In genomic region chr15:72237286-72238224, GRCh38 we compare ENCODE assay signal across 8 cellular contexts. TPM values are rescaled to one million over a fixed set of nuclear protein-coding genes. Genes with fewer than 3 reads are reported as not detected.
DNase-seq lines count a peak whose midpoint lies in the region; ATAC-seq and TF ChIP-seq lines count a peak whose summit lies in the region.

No MANE protein-coding gene starts in this region.

- H3K27me3 ChIP-seq in dorsolateral prefrontal cortex, result no peaks in the 10 kb centered on the region
- no peaks in the 10 kb centered on the region for H3K27me3 ChIP-seq in neutrophil
- no peaks in the 10 kb centered on the region for H3K27me3 ChIP-seq in upper lobe of right lung

- H3K9me3 Mint-ChIP-seq in activated CD4-positive, alpha-beta T cell treated with anti-CD3 and anti-CD28 coated beads for 36 hours (ENCODE audit: low read depth), result no peaks in the 10 kb centered on the region

- DNase-seq in DMS53 (lab: John Stamatoyannopoulos, UW) (peak; percentile 77), dorsolateral prefrontal cortex (peak in 5 of 10 donors; percentile 30 to 74 (median 55)), upper lobe of right lung (no peak), germinal center (ENCODE audit: low spot score) (no peak)
- peak; percentile 88 for DNase-seq in activated CD4-positive, alpha-beta T cell treated with anti-CD3 and anti-CD28 coated beads for 36 hours

- H3K4me1 Mint-ChIP-seq in activated CD4-positive, alpha-beta T cell treated with anti-CD3 and anti-CD28 coated beads for 36 hours, result peaks cover 41% of the 10 kb centered on the region

- H3K9me3 ChIP-seq in KOPT-K1 (ENCODE audit: insufficient read depth, low read length, poor library complexity, severe bottlenecking) (no peaks in the 10 kb centered on the region), neutrophil (no peaks in the 10 kb centered on the region), upper lobe of right lung (no peaks in the 10 kb centered on the region)

- CTCF ChIA-PET in activated CD4-positive, alpha-beta T cell treated with anti-CD3 and anti-CD28 coated beads for 36 hours (lab: Charles Lee), result interaction anchor here (1.0 to 3.1 kb wide), 3 partner anchors 11 to 36 kb away, joined by 3 to 19 read pairs (median 7); no protein-coding TSS in a partner anchor

- H3K36me3 ChIP-seq in KOPT-K1 (ENCODE audit: insufficient read depth, low read length), result peaks cover 22% of the 10 kb centered on the region
- peaks cover 21% of the 10 kb centered on the region for H3K36me3 ChIP-seq in neutrophil
- peaks cover 28% of the 10 kb centered on the region for H3K36me3 ChIP-seq in upper lobe of right lung

- H3K27me3 Mint-ChIP-seq in activated CD4-positive, alpha-beta T cell treated with anti-CD3 and anti-CD28 coated beads for 36 hours, result no peaks in the 10 kb centered on the region

- peaks cover 20 to 24% of the 10 kb centered on the region in 2 experiments for H3K4me1 ChIP-seq in neutrophil (ENCODE audit: control insufficient read depth in 1 of 2, insufficient read depth in 1 of 2, low read depth in 1 of 2, low read length in 1 of 2)
- H3K4me1 ChIP-seq in upper lobe of right lung, result peaks cover 6% of the 10 kb centered on the region

- H3K27ac Mint-ChIP-seq in activated CD4-positive, alpha-beta T cell treated with anti-CD3 and anti-CD28 coated beads for 36 hours, result peak overlapping the region; percentile 94

- intact Hi-C loops in activated CD4-positive, alpha-beta T cell treated with anti-CD3 and anti-CD28 coated beads for 36 hours (cut with DNase I, micrococcal nuclease), result loop anchor here (1.0 to 10.0 kb wide), 4 partner anchors 9 to 1757 kb away; partner anchors contain the start of genes PML (in 1 of the 2) and STOML1 (in 1 of the 2)
- intact Hi-C loops in dorsolateral prefrontal cortex (cut with DNase I) (no loop called here), upper lobe of right lung (cut with DNase I) (no loop called here)

- POLR2A ChIA-PET in activated CD4-positive, alpha-beta T cell treated with anti-CD3 and anti-CD28 coated beads for 36 hours (lab: Charles Lee), result interaction anchor here (2.7 kb wide), 1 partner anchor 10 kb away, joined by 27 read pairs; no protein-coding TSS in a partner anchor

- H3K27ac ChIP-seq in KOPT-K1 (ENCODE audit: low read depth, low read length, poor library complexity, severe bottlenecking) (peak overlapping the region; percentile 47), dorsolateral prefrontal cortex (peak overlapping the region in 57 of 59 donors; percentile 6 to 91 (median 70)), neutrophil (peak overlapping the region; percentile 79), upper lobe of right lung (no peak overlapping the region)

- TF ChIP-seq CTCF in dorsolateral prefrontal cortex (IDR thresholded peaks at IDR 0.05 in 54 of 56, conservative IDR thresholded peaks at IDR 0.05 in 2 of 56; ENCODE audit: low read depth in 1 of 56, partially characterized antibody in 56 of 56) (no peak), neutrophil (IDR thresholded peaks at IDR 0.05) (no peak), upper lobe of right lung (IDR thresholded peaks at IDR 0.05) (no peak)

- peaks cover 16% of the 10 kb centered on the region for H3K36me3 Mint-ChIP-seq in activated CD4-positive, alpha-beta T cell treated with anti-CD3 and anti-CD28 coated beads for 36 hours (ENCODE audit: low read depth)

- ATAC-seq in GM21619 (IDR thresholded peaks at IDR 0.05; ENCODE audit: unreplicated experiment), result peak; percentile 81
- peak; percentile 97 for ATAC-seq in activated CD4-positive, alpha-beta T cell treated with anti-CD3 and anti-CD28 coated beads for 36 hours
- ATAC-seq in upper lobe of right lung, result peak; percentile 88

- peak overlapping the region; percentile 72 for H3K4me3 Mint-ChIP-seq in activated CD4-positive, alpha-beta T cell treated with anti-CD3 and anti-CD28 coated beads for 36 hours

- H3K4me3 ChIP-seq in dorsolateral prefrontal cortex, result peak overlapping the region in 13 of 59 donors; percentile 0 to 42 (median 17)
- peak overlapping the region; percentile 26 to 46 for H3K4me3 ChIP-seq in neutrophil (ENCODE audit: low read depth in 1 of 2, low read length in 1 of 2)
- no peak overlapping the region for H3K4me3 ChIP-seq in upper lobe of right lung

RNA-seq across cellular contexts. Expression of gene PKM, which starts 6.6 kb away (rescaled TPM):
- 1,000 to 10,000 TPM; 2,479 to 3,112 TPM for total RNA-seq in activated CD4-positive, alpha-beta T cell treated with anti-CD3 and anti-CD28 coated beads for 36 hours
- total RNA-seq in dorsolateral prefrontal cortex, result 1,000 to 10,000 TPM in 51 of 120 experiments, 100 to 1,000 TPM in 69; 496 to 1,260 (median 977) TPM
- 426 TPM for total RNA-seq in upper lobe of right lung

RNA-seq across cellular contexts. Expression of gene PARP6, which starts 34.8 kb away (rescaled TPM):
- 10 to 100 TPM; 41.4 to 58.2 TPM for total RNA-seq in activated CD4-positive, alpha-beta T cell treated with anti-CD3 and anti-CD28 coated beads for 36 hours
- total RNA-seq in dorsolateral prefrontal cortex (100 to 1,000 TPM in 108 of 120 experiments, 10 to 100 TPM in 12; 89.7 to 152 (median 117) TPM), upper lobe of right lung (87.9 TPM)

RNA-seq across cellular contexts. Expression of gene GRAMD2A, which starts 40.0 kb away (rescaled TPM):
- under 1 TPM in 1 of 2 experiments, not detected in 1; 0.11 TPM for total RNA-seq in activated CD4-positive, alpha-beta T cell treated with anti-CD3 and anti-CD28 coated beads for 36 hours
- 10 to 100 TPM in 6 of 120 experiments, 1 to 10 TPM in 114; 1.8 to 15.1 (median 5.4) TPM for total RNA-seq in dorsolateral prefrontal cortex
- 27.4 TPM for total RNA-seq in upper lobe of right lung

Comparison
In these comparisons a context has a peak if more than half of its experiments do, and no peak if none do; other contexts are left out.
1. DNase-seq: peak in DMS53 (single experiment) and activated CD4-positive, alpha-beta T cell treated with anti-CD3 and anti-CD28 coated beads for 36 hours (single experiment); none in upper lobe of right lung (single experiment) and germinal center (single experiment).
2. intact Hi-C loops: an anchor here in activated CD4-positive, alpha-beta T cell treated with anti-CD3 and anti-CD28 coated beads for 36 hours (1.0 to 10.0 kb wide); none called in dorsolateral prefrontal cortex and upper lobe of right lung.
3. Peak in every context shown above with its lines, with median percentiles within 50 percentile points of each other: ATAC-seq.